30 cellular contexts compared by ENCODE assay signal in genomic region chr5:134913795-134914194, GRCh38. TPM values are rescaled to one million over a fixed set of nuclear protein-coding genes. Genes with fewer than 3 reads are reported as not detected.
"Had no signal": no experiment of that assay in that cellular context is flagged by ENCODE, and none has a peak within 500 bp of the region (broad histone marks: within the 10 kb centered on the region; RNA-seq: fewer than 3 reads in every experiment).

No MANE protein-coding gene starts in this region.

- H3K9me3 ChIP-seq: left ventricle myocardium inferior, neutrophil, ovary, right atrium auricular region, right lobe of liver, tibial nerve, upper lobe of left lung, vagina had no signal

- H3K27me3 Mint-ChIP-seq: naive B cell; progenitor cell of endocrine pancreas; stimulated activated naive B cell treated with anti-CD40 and anti-IgM and Interleukin-4, amounts not matched to agents 10 μg/mL and 1 μg/mL and 100 μg/mL, for 72 hours; stimulated activated naive CD8-positive, alpha-beta T cell treated with anti-CD3 and anti-CD28 coated beads, Interleukin-15, Interleukin-2, amounts not matched to agents 100 ng/mL and 50 ng/mL, for 24 hours had no signal

- H3K4me3 Mint-ChIP-seq: mesothelial cell of epicardium; naive B cell; natural killer cell; nephron progenitor cell; neural progenitor cell; stimulated activated naive B cell treated with anti-CD40 and anti-IgM and Interleukin-4, amounts not matched to agents 10 μg/mL and 1 μg/mL and 100 μg/mL, for 72 hours; stimulated activated naive CD8-positive, alpha-beta T cell treated with anti-CD3 and anti-CD28 coated beads, Interleukin-15, Interleukin-2, amounts not matched to agents 100 ng/mL and 50 ng/mL, for 24 hours had no signal

- H3K79me2 ChIP-seq: hepatocyte had no signal

- H3K27ac ChIP-seq: hepatocyte, left ventricle myocardium inferior, neural progenitor cell, neutrophil, ovary, right atrium auricular region, right lobe of liver, tibial nerve, upper lobe of left lung, vagina had no signal

- H3K4me1 ChIP-seq: neural progenitor cell, right atrium auricular region, tibial nerve, upper lobe of left lung, vagina had no signal

- H3K27me3 ChIP-seq: hepatocyte, neural progenitor cell, neutrophil, ovary, right atrium auricular region, right lobe of liver, tibial nerve, upper lobe of left lung, vagina had no signal

- H3K36me3 Mint-ChIP-seq: natural killer cell had no signal

- H3K36me3 ChIP-seq: neural progenitor cell, ovary had no signal

- H3K4me1 Mint-ChIP-seq: nephron progenitor cell, neural progenitor cell had no signal

- H3K4me3 ChIP-seq: hepatocyte, left ventricle myocardium inferior, lung, neural progenitor cell, ovary, right atrium auricular region, right lobe of liver, smooth muscle cell, tibial nerve, upper lobe of left lung, vagina had no signal

- DNase-seq: islet precursor cell; left ventricle myocardium inferior; mesendoderm; naive B cell; natural killer cell; nephron progenitor cell; occipital lobe; right lobe of liver; stimulated activated CD4-positive, alpha-beta T cell treated with anti-CD3 and anti-CD28 coated beads, Interleukin-1b, Interleukin-23, amount 100 ng/mL, for 48 hours; stimulated activated CD4-positive, alpha-beta T cell treated with anti-CD3 and anti-CD28 coated beads, Interleukin-2, amount 100 ng/mL, for 48 hours; stimulated activated CD4-positive, alpha-beta T cell treated with anti-CD3 and anti-CD28 coated beads, Interleukin-4, amount 100 ng/mL, for 4 hours; stimulated activated CD8-positive, alpha-beta memory T cell treated with anti-CD3 and anti-CD28 coated beads, Interleukin-4, amount 100 ng/mL, for 48 hours; stimulated activated naive B cell treated with anti-CD40 and anti-IgM and Interleukin-4, amounts not matched to agents 10 μg/mL and 1 μg/mL and 100 μg/mL, for 72 hours; substantia nigra; upper lobe of left lung had no signal

- H2AFZ ChIP-seq: hepatocyte, neural progenitor cell had no signal

- ATAC-seq: natural killer cell; right lobe of liver; stimulated activated naive B cell treated with anti-CD40 and anti-IgM and Interleukin-4, amounts not matched to agents 10 μg/mL and 1 μg/mL and 100 μg/mL, for 72 hours had no signal

- H3K4me2 ChIP-seq: hepatocyte, neural progenitor cell, smooth muscle cell had no signal

- H3K27ac Mint-ChIP-seq: mesothelial cell of epicardium; naive B cell; natural killer cell; nephron progenitor cell; neural progenitor cell; progenitor cell of endocrine pancreas; stimulated activated naive B cell treated with anti-CD40 and anti-IgM and Interleukin-4, amounts not matched to agents 10 μg/mL and 1 μg/mL and 100 μg/mL, for 72 hours; stimulated activated naive CD8-positive, alpha-beta T cell treated with anti-CD3 and anti-CD28 coated beads, Interleukin-15, Interleukin-2, amounts not matched to agents 100 ng/mL and 50 ng/mL, for 24 hours had no signal

- H3K9me3 Mint-ChIP-seq: mesothelial cell of epicardium; naive B cell; natural killer cell; nephron progenitor cell; neural progenitor cell; stimulated activated naive B cell treated with anti-CD40 and anti-IgM and Interleukin-4, amounts not matched to agents 10 μg/mL and 1 μg/mL and 100 μg/mL, for 72 hours; stimulated activated naive CD8-positive, alpha-beta T cell treated with anti-CD3 and anti-CD28 coated beads, Interleukin-15, Interleukin-2, amounts not matched to agents 100 ng/mL and 50 ng/mL, for 24 hours had no signal

RNA-seq across cellular contexts. Expression of gene CATSPER3, which starts 53.9 kb away (rescaled TPM):
- total RNA-seq: hepatocyte, pulmonary artery endothelial cell, smooth muscle cell, temporal lobe, urinary bladder, vagina had no signal
